In genomic region chr17:41486809-41487530, GRCh38 we compare ENCODE assay signal across 9 cellular contexts. TPM values are rescaled to one million over a fixed set of nuclear protein-coding genes. Genes with fewer than 3 reads are reported as not detected.
DNase-seq lines count a peak whose midpoint lies in the region; ATAC-seq and TF ChIP-seq lines count a peak whose summit lies in the region.
"Had no signal": no experiment of that assay in that cellular context is flagged by ENCODE, and none has a peak within 500 bp of the region (broad histone marks: within the 10 kb centered on the region; RNA-seq: fewer than 3 reads in every experiment).

No MANE protein-coding gene starts in this region.

- DNase-seq in BE2C = peak; percentile 42
- peak; percentile 51 for DNase-seq in activated naive CD8-positive, alpha-beta T cell treated with anti-CD3 and anti-CD28 coated beads, Interleukin-2, amount 50 U/mL, for 24 hours
- peak in 2 of 3 donors; percentile 78 to 82 for DNase-seq in mucosa of descending colon
- DNase-seq in T-helper 17 cell = no peak
- no peak for DNase-seq in MV-4-11 (lab: John Stamatoyannopoulos, UW)
- DNase-seq in AG08395 (ENCODE audit: low spot score) = no peak
- no peak for DNase-seq in medulla oblongata (ENCODE audit: extremely low spot score)

- peaks cover 3% of the 10 kb centered on the region for H3K27me3 Mint-ChIP-seq in activated naive CD8-positive, alpha-beta T cell treated with anti-CD3 and anti-CD28 coated beads, Interleukin-2, amount 50 U/mL, for 24 hours
- peaks cover 18% of the 10 kb centered on the region for H3K27me3 Mint-ChIP-seq in T-helper 17 cell

- no peak overlapping the region for H3K4me3 Mint-ChIP-seq in activated naive CD8-positive, alpha-beta T cell treated with anti-CD3 and anti-CD28 coated beads, Interleukin-2, amount 50 U/mL, for 24 hours
- H3K4me3 Mint-ChIP-seq in T-helper 17 cell = no peak overlapping the region

- H3K9me3 ChIP-seq in BE2C (no peaks in the 10 kb centered on the region), mucosa of descending colon (no peaks in the 10 kb centered on the region), T-helper 17 cell (ENCODE audit: control insufficient read depth, low read length, poor library complexity, severe bottlenecking) (no peaks in the 10 kb centered on the region)

- no peak overlapping the region for H3K27ac Mint-ChIP-seq in activated naive CD8-positive, alpha-beta T cell treated with anti-CD3 and anti-CD28 coated beads, Interleukin-2, amount 50 U/mL, for 24 hours
- H3K27ac Mint-ChIP-seq in T-helper 17 cell = no peak overlapping the region

- H3K9me3 Mint-ChIP-seq in activated naive CD8-positive, alpha-beta T cell treated with anti-CD3 and anti-CD28 coated beads, Interleukin-2, amount 50 U/mL, for 24 hours = no peaks in the 10 kb centered on the region

- H3K4me1 Mint-ChIP-seq in activated naive CD8-positive, alpha-beta T cell treated with anti-CD3 and anti-CD28 coated beads, Interleukin-2, amount 50 U/mL, for 24 hours = peaks cover 2% of the 10 kb centered on the region
- peaks cover 16% of the 10 kb centered on the region for H3K4me1 Mint-ChIP-seq in T-helper 17 cell

- H3K36me3 Mint-ChIP-seq in activated naive CD8-positive, alpha-beta T cell treated with anti-CD3 and anti-CD28 coated beads, Interleukin-2, amount 50 U/mL, for 24 hours (ENCODE audit: low read depth) = no peaks in the 10 kb centered on the region
- no peaks in the 10 kb centered on the region for H3K36me3 Mint-ChIP-seq in T-helper 17 cell (ENCODE audit: low read depth)

- intact Hi-C loops in mucosa of descending colon (cut with DNase I, micrococcal nuclease) = no loop called here

- no peak for ATAC-seq in activated naive CD8-positive, alpha-beta T cell treated with anti-CD3 and anti-CD28 coated beads, Interleukin-2, amount 50 U/mL, for 24 hours
- ATAC-seq in mucosa of descending colon (peak; percentile 55), T-helper 17 cell (no peak)

- no peaks in the 10 kb centered on the region for H3K27me3 ChIP-seq in BE2C

- H3K4me3 ChIP-seq in BE2C (ENCODE audit: low read depth, low read length) (no peak overlapping the region), mucosa of descending colon (no peak overlapping the region)
- H3K4me3 ChIP-seq: SK-N-MC had no signal

- peak; percentile 51 for TF ChIP-seq CTCF in BE2C (IDR thresholded peaks at IDR 0.05; ENCODE audit: low read depth, low read length)
- TF ChIP-seq CTCF in mucosa of descending colon (IDR thresholded peaks at IDR 0.05) = peak; percentile 56

- H3K36me3 ChIP-seq in BE2C (no peaks in the 10 kb centered on the region), mucosa of descending colon (ENCODE audit: low read depth) (no peaks in the 10 kb centered on the region)

- peak; percentile 61 for TF ChIP-seq RAD21 in Ishikawa (IDR thresholded peaks at IDR 0.05; ENCODE audit: low read depth)

- TF ChIP-seq EP300 in Ishikawa (IDR thresholded peaks at IDR 0.05; ENCODE audit: borderline replicate concordance) = no peak

- H3K4me1 ChIP-seq in BE2C = peaks cover 11% of the 10 kb centered on the region
- H3K4me1 ChIP-seq in mucosa of descending colon (ENCODE audit: low read depth) = peaks cover 14% of the 10 kb centered on the region

TF ChIP-seq in Ishikawa, 13 proteins besides CTCF, POLR2A, EP300 and RAD21:
- TF ChIP-seq CEBPB (IDR thresholded peaks at IDR 0.05) (no peak), MAX (IDR thresholded peaks at IDR 0.05) (no peak), CREB1 (IDR thresholded peaks at IDR 0.05; ENCODE audit: low read depth) (no peak), NFIC (IDR thresholded peaks at IDR 0.05) (no peak), FOXM1 (IDR thresholded peaks at IDR 0.05; ENCODE audit: borderline replicate concordance, low read depth) (no peak), REST (IDR thresholded peaks at IDR 0.05; ENCODE audit: low read depth) (no peak), YY1 (IDR thresholded peaks at IDR 0.05; ENCODE audit: low read depth) (no peak), TAF1 (IDR thresholded peaks at IDR 0.05; ENCODE audit: low read depth) (no peak), USF1 (IDR thresholded peaks at IDR 0.05) (no peak), TEAD4 (IDR thresholded peaks at IDR 0.05) (no peak), EGR1 (IDR thresholded peaks at IDR 0.05) (no peak), ZBTB7A (IDR thresholded peaks at IDR 0.05; ENCODE audit: low read depth) (no peak), TCF12 (IDR thresholded peaks at IDR 0.05; ENCODE audit: low read depth) (no peak)
TF ChIP-seq in Ishikawa: peak in this region for 0.

RNA-seq across cellular contexts. Expression of gene KRT36, which starts 2.7 kb away (rescaled TPM):
- not detected for polyA plus RNA-seq in BE2C (2012; ENCODE audit: insufficient read depth, insufficient read length, low read depth)
- total RNA-seq in mucosa of descending colon (not detected), T-helper 17 cell (not detected)

RNA-seq across cellular contexts. Expression of gene KRT35, which starts 6.0 kb away (rescaled TPM):
- polyA plus RNA-seq in BE2C (2012; ENCODE audit: insufficient read depth, insufficient read length, low read depth) = not detected
- total RNA-seq in mucosa of descending colon (not detected), T-helper 17 cell (not detected)

RNA-seq across cellular contexts. Expression of gene KRT13, which starts 18.4 kb away (rescaled TPM):
- not detected for polyA plus RNA-seq in BE2C (2012; ENCODE audit: insufficient read depth, insufficient read length, low read depth)
- 1 to 10 TPM in 1 of 3 donors, not detected in 2; 3.7 TPM for total RNA-seq in mucosa of descending colon
- not detected for total RNA-seq in T-helper 17 cell

RNA-seq across cellular contexts. Expression of gene KRT32, which starts 19.8 kb away (rescaled TPM):
- not detected for polyA plus RNA-seq in BE2C (2012; ENCODE audit: insufficient read depth, insufficient read length, low read depth)
- total RNA-seq in mucosa of descending colon = not detected
- not detected for total RNA-seq in T-helper 17 cell

RNA-seq across cellular contexts. Expression of gene KRT15, which starts 31.7 kb away (rescaled TPM):
- not detected for polyA plus RNA-seq in BE2C (2012; ENCODE audit: insufficient read depth, insufficient read length, low read depth)
- total RNA-seq in mucosa of descending colon (10 to 100 TPM in 1 of 3 donors, 1 to 10 TPM in 2; 5.0 to 16.5 (median 5.4) TPM), T-helper 17 cell (not detected)

Comparison
In these comparisons a context has a peak if more than half of its experiments do, and no peak if none do; other contexts are left out.
1. DNase-seq: peak in BE2C (single experiment), activated naive CD8-positive, alpha-beta T cell treated with anti-CD3 and anti-CD28 coated beads, Interleukin-2, amount 50 U/mL, for 24 hours (single experiment) and mucosa of descending colon (2 of 3); none in T-helper 17 cell (0 of 3), MV-4-11 (single experiment), AG08395 (single experiment) and medulla oblongata (single experiment).